1 cellular context compared by ENCODE assay signal in genomic region chr20:35541783-35542662, GRCh38.
TF ChIP-seq lines count a peak whose summit lies in the region.

Gene ERGIC3 (plus strand): TSS chr20:35542078. CDS start chr20:35542098, 20 bp downstream.

TF ChIP-seq in K562, 482 proteins besides CTCF, POLR2A, EP300 and RAD21 (continued from another document and continues in another):
- TF ChIP-seq E4F1 (CRISPR knock-in tag; IDR thresholded peaks at IDR 0.05; ENCODE audit: borderline replicate concordance) (no peak), RERE (CRISPR knock-in tag; IDR thresholded peaks at IDR 0.05; ENCODE audit: borderline replicate concordance) (no peak), CBX5 (IDR thresholded peaks at IDR 0.05; ENCODE audit: borderline replicate concordance, low read depth) (no peak), NFYB (IDR thresholded peaks at IDR 0.05; ENCODE audit: extremely low read depth, insufficient read length) (no peak), ZSCAN32 (CRISPR knock-in tag; IDR thresholded peaks at IDR 0.05) (no peak), NKRF (IDR thresholded peaks at IDR 0.05; ENCODE audit: borderline replicate concordance) (peak; percentile 84; the same call in 1 of the 2 replicates), CHD4 (IDR thresholded peaks at IDR 0.05; ENCODE audit: insufficient read depth, insufficient replicate concordance, low read depth, low read length, poor library complexity, severe bottlenecking) (no peak), CSDE1 (IDR thresholded peaks at IDR 0.05) (no peak), SREBF2 (CRISPR knock-in tag; IDR thresholded peaks at IDR 0.05) (no peak), SNAPC5 (CRISPR knock-in tag; IDR thresholded peaks at IDR 0.05) (no peak), EP400 (IDR thresholded peaks at IDR 0.05) (peak; percentile 91), NFE2L1 (tag; IDR thresholded peaks at IDR 0.05; ENCODE audit: borderline replicate concordance, low read depth) (no peak), MCM3 (IDR thresholded peaks at IDR 0.05) (no peak), MAFF (IDR thresholded peaks at IDR 0.05; ENCODE audit: low read length) (no peak), RBBP5 (IDR thresholded peaks at IDR 0.05; ENCODE audit: borderline replicate concordance, insufficient read depth, low read length, poor library complexity, severe bottlenecking) (peak; percentile 32), MXD1 (CRISPR knock-in tag; IDR thresholded peaks at IDR 0.05; ENCODE audit: borderline replicate concordance, poor library complexity, severe bottlenecking) (no peak), TAF9B (IDR thresholded peaks at IDR 0.05; ENCODE audit: partially characterized antibody) (peak; percentile 33), MTA2 (IDR thresholded peaks at IDR 0.05; ENCODE audit: low read depth) (no peak), ELF1 (tag; IDR thresholded peaks at IDR 0.05) (peak; percentile 93), FOXP4 (CRISPR knock-in tag; IDR thresholded peaks at IDR 0.05; ENCODE audit: borderline replicate concordance) (no peak), ZKSCAN3 (CRISPR knock-in tag; IDR thresholded peaks at IDR 0.05) (no peak), ZNF584 (CRISPR knock-in tag; IDR thresholded peaks at IDR 0.05; ENCODE audit: low read depth) (no peak), PPARD (CRISPR knock-in tag; IDR thresholded peaks at IDR 0.05) (no peak), CBFB (CRISPR knock-in tag; IDR thresholded peaks at IDR 0.05) (no peak), TCF3 (CRISPR knock-in tag; IDR thresholded peaks at IDR 0.05) (no peak), TAF7 (tag; IDR thresholded peaks at IDR 0.05) (no peak; the same call in 1 of the 2 replicates), HDGF (IDR thresholded peaks at IDR 0.05) (no peak), TAF15 (IDR thresholded peaks at IDR 0.05; ENCODE audit: low read depth, low read length) (no peak), FOXJ3 (CRISPR knock-in tag; IDR thresholded peaks at IDR 0.05) (no peak), COPS2 (conservative IDR thresholded peaks at IDR 0.05) (no peak), ZNF197 (CRISPR knock-in tag; IDR thresholded peaks at IDR 0.05; ENCODE audit: low read depth) (no peak), FOXK1 (CRISPR knock-in tag; IDR thresholded peaks at IDR 0.05; ENCODE audit: borderline replicate concordance) (0 out of 2 replicates have a peak, but pooled peaks have one; percentile 34), MLLT1 (IDR thresholded peaks at IDR 0.05) (no peak), USF2 (CRISPR knock-in tag; IDR thresholded peaks at IDR 0.05) (no peak), NFIC (IDR thresholded peaks at IDR 0.05) (peak; percentile 9; the same call in 1 of the 2 replicates), CBX1 (IDR thresholded peaks at IDR 0.05; ENCODE audit: low read depth) (peak; percentile 65; the same call in 1 of the 2 replicates), TOE1 (IDR thresholded peaks at IDR 0.05; ENCODE audit: borderline replicate concordance) (peak; percentile 39; the same call in 1 of the 2 replicates), TOE1 (CRISPR knock-in tag; IDR thresholded peaks at IDR 0.05; ENCODE audit: borderline replicate concordance, low read depth) (no peak), ZNF280A (IDR thresholded peaks at IDR 0.05; ENCODE audit: low read depth, partially characterized antibody) (no peak), ZNF232 (CRISPR knock-in tag; IDR thresholded peaks at IDR 0.05) (peak; percentile 57; the same call in 1 of the 2 replicates), HEY1 (CRISPR knock-in tag; IDR thresholded peaks at IDR 0.05; ENCODE audit: borderline replicate concordance) (no peak), ZNF398 (CRISPR knock-in tag; IDR thresholded peaks at IDR 0.05) (no peak), FOXK2 (conservative IDR thresholded peaks at IDR 0.05 in 1 of 2, IDR thresholded peaks at IDR 0.05 in 1 of 2; ENCODE audit: low read depth in 2 of 2) (no peak), KAT8 (IDR thresholded peaks at IDR 0.05; ENCODE audit: low read depth) (no peak), RFX5 (IDR thresholded peaks at IDR 0.05; ENCODE audit: low read depth, low read length) (no peak), SIX5 (IDR thresholded peaks at IDR 0.05; ENCODE audit: borderline replicate concordance in 1 of 2, insufficient read depth in 1 of 2, low read depth in 1 of 2, low read length in 2 of 2) (0 out of 4 replicates have a peak, but pooled peaks of 1 of the 2 experiments have one; percentile 5), TARDBP (IDR thresholded peaks at IDR 0.05) (no peak), ETV6 (IDR thresholded peaks at IDR 0.05; ENCODE audit: borderline replicate concordance in 1 of 2, low read depth in 2 of 2, low read length in 1 of 2) (no peak), ETV6 (CRISPR knock-in tag; IDR thresholded peaks at IDR 0.05; ENCODE audit: borderline replicate concordance) (peak; percentile 70; the same call in 1 of the 2 replicates)
